Comparison of ENCODE assay signal across 28 cellular contexts in the genomic region with DNA sequence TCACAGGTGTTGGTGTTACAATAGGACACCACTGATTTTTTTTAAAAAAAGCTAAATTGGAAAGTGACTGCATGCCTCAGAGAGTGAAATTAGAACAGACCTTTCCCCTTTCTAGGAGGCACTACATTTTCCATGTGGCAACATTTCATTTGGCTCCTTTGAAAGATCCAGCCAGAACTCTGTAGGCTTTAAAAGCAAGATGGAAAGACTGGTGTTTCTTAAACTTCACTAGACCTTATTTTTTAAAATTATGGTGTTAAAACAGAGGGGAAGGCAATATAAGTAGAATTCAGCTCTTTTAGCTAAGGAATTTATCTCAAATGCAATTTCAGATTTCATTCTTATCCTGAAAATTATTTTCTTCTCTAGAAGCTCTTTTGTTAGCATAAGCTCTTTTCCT.
DNase-seq lines count a peak whose midpoint lies in the region; FAIRE-seq and TF ChIP-seq lines count a peak whose summit lies in the region.
"Had no signal": no experiment of that assay in that cellular context is flagged by ENCODE, and none has a peak within 500 bp of the region (broad histone marks: within the 10 kb centered on the region; RNA-seq: fewer than 3 reads in every experiment).

No MANE protein-coding gene starts in this region.

- no peaks in the 10 kb centered on the region for H3K36me3 Mint-ChIP-seq in neural progenitor cell
- H3K36me3 Mint-ChIP-seq: brain had no signal

- no peak overlapping the region for H2BK5ac ChIP-seq in H1 (ENCODE audit: low read depth, low read length)

- no peak overlapping the region for H2BK120ac ChIP-seq in H1 (replicated peaks; ENCODE audit: low read depth, low read length)

- no peak for TF ChIP-seq EP300 in H1 (IDR thresholded peaks at IDR 0.05; ENCODE audit: borderline replicate concordance in 1 of 2, low read depth in 2 of 2, low read length in 2 of 2)

- H4K8ac ChIP-seq in H1 (ENCODE audit: extremely low read depth, insufficient read depth, low read length) = no peak overlapping the region

- no peak overlapping the region for H2BK15ac ChIP-seq in H1 (ENCODE audit: low read length)

- H3K4me1 ChIP-seq in ACC112 (ENCODE audit: control insufficient read depth, insufficient read depth, low read length, unreplicated experiment) = peaks cover 76% of the 10 kb centered on the region
- peaks cover 57% of the 10 kb centered on the region for H3K4me1 ChIP-seq in Loucy (ENCODE audit: insufficient read depth, low read length, poor library complexity, severe bottlenecking)
- H3K4me1 ChIP-seq in H1 (replicated peaks in 1 of 4; ENCODE audit: control insufficient read depth in 3 of 4, insufficient read depth in 4 of 4, low read length in 3 of 4) = peaks cover 0 to 4% (median 0%) of the 10 kb centered on the region in 4 experiments; a peak in 1 of 7 replicates
- peaks cover 26% of the 10 kb centered on the region for H3K4me1 ChIP-seq in neural progenitor cell
- peaks cover 55% of the 10 kb centered on the region for H3K4me1 ChIP-seq in A673 (ENCODE audit: insufficient read depth, low read length, poor library complexity, severe bottlenecking)

- H3K27me3 ChIP-seq in ACC112 (ENCODE audit: insufficient read depth, low read length) = no peaks in the 10 kb centered on the region
- H3K27me3 ChIP-seq in Loucy (ENCODE audit: insufficient read depth, low read length, poor library complexity, severe bottlenecking) = no peaks in the 10 kb centered on the region
- no peaks in the 10 kb centered on the region for H3K27me3 ChIP-seq in H1 (replicated peaks in 1 of 4; ENCODE audit: control insufficient read depth in 3 of 4, extremely low read depth in 1 of 4, insufficient read depth in 3 of 4, low read length in 3 of 4)
- H3K27me3 ChIP-seq in neural progenitor cell = no peaks in the 10 kb centered on the region
- H3K27me3 ChIP-seq in A673 (replicated peaks; ENCODE audit: insufficient read depth, low read depth, low read length, poor library complexity) = no peaks in the 10 kb centered on the region
- H3K27me3 ChIP-seq: BLaER1 had no signal

- H3K18ac ChIP-seq in H1 (ENCODE audit: extremely low read depth, low read length) = no peak overlapping the region

- H3K9me3 Mint-ChIP-seq in neural progenitor cell = peaks cover 2% of the 10 kb centered on the region
- H3K9me3 Mint-ChIP-seq: activated T-cell treated with anti-CD3 and anti-CD28 coated beads, Interleukin-2, amount 50 U/mL, for 72 hours; brain had no signal

- H3K79me1 ChIP-seq in H1 (ENCODE audit: low read depth, low read length) = no peaks in the 10 kb centered on the region

- no peak for TF ChIP-seq RAD21 in H1 (IDR thresholded peaks at IDR 0.05 in 1 of 2, conservative IDR thresholded peaks at IDR 0.05 in 1 of 2; ENCODE audit: low read depth in 2 of 2, low read length in 2 of 2)

- H2BK12ac ChIP-seq in H1 (ENCODE audit: low read depth, low read length) = no peak overlapping the region

- H3K4ac ChIP-seq in H1 (replicated peaks; ENCODE audit: insufficient read length, low read depth, low read length) = no peak overlapping the region

- H3K23me2 ChIP-seq in H1 (ENCODE audit: low read depth, low read length) = no peaks in the 10 kb centered on the region

- no peak for TF ChIP-seq POLR2A in H1 (IDR thresholded peaks at IDR 0.05; ENCODE audit: control extremely low read depth in 1 of 2, low read depth in 2 of 2, low read length in 2 of 2)

- H3K9me3 ChIP-seq in Loucy (ENCODE audit: insufficient read depth, low read depth, low read length) = no peaks in the 10 kb centered on the region
- H3K9me3 ChIP-seq in H1 (ENCODE audit: insufficient read depth in 2 of 2, low read depth in 1 of 2, low read length in 1 of 2) = no peaks in the 10 kb centered on the region
- H3K9me3 ChIP-seq in neural progenitor cell (ENCODE audit: low read depth) = no peaks in the 10 kb centered on the region
- H3K9me3 ChIP-seq in A673 (ENCODE audit: low read depth, low read length, poor library complexity, severe bottlenecking) = no peaks in the 10 kb centered on the region
- H3K9me3 ChIP-seq: BLaER1, thoracic aorta had no signal

- TF ChIP-seq CTCF in Loucy (conservative IDR thresholded peaks at IDR 0.05; ENCODE audit: low read length) (no peak), H1 (IDR thresholded peaks at IDR 0.05; ENCODE audit: control extremely low read depth in 1 of 3, insufficient read depth in 1 of 3, low read depth in 1 of 3, low read length in 3 of 3) (no peak), neural progenitor cell (IDR thresholded peaks at IDR 0.05) (no peak), A673 (conservative IDR thresholded peaks at IDR 0.05; ENCODE audit: low read depth, low read length) (no peak)

- H3K56ac ChIP-seq in H1 (replicated peaks; ENCODE audit: insufficient read length, low read depth, low read length) = no peak overlapping the region

- H3K9ac ChIP-seq in Loucy (ENCODE audit: low read depth, low read length, poor library complexity, severe bottlenecking) = no peak overlapping the region
- no peak overlapping the region for H3K9ac ChIP-seq in H1 (replicated peaks in 1 of 4; ENCODE audit: extremely low read depth in 1 of 4, low read depth in 3 of 4, low read length in 3 of 4)
- no peak overlapping the region for H3K9ac ChIP-seq in neural progenitor cell
- H3K9ac ChIP-seq: BLaER1 had no signal

- H3F3A ChIP-seq in Loucy (ENCODE audit: low read depth) = peaks cover 2% of the 10 kb centered on the region; the same call in 1 of the 2 replicates
- H3F3A ChIP-seq in neural progenitor cell (ENCODE audit: low read depth) = no peaks in the 10 kb centered on the region

- no peak overlapping the region for H3K23ac ChIP-seq in H1 (ENCODE audit: insufficient read length)

- no peak overlapping the region for H4K5ac ChIP-seq in H1 (ENCODE audit: insufficient read length, low read depth, low read length)

- H3K4me3 ChIP-seq in ACC112 (ENCODE audit: low read depth, low read length) = no peak overlapping the region
- no peak overlapping the region for H3K4me3 ChIP-seq in Loucy (ENCODE audit: low read length, poor library complexity, severe bottlenecking)
- H3K4me3 ChIP-seq in H1 (ENCODE audit: extremely low read depth in 1 of 4, insufficient read depth in 2 of 4, low read depth in 3 of 4, low read length in 4 of 4) = no peak overlapping the region
- H3K4me3 ChIP-seq in neural progenitor cell = no peak overlapping the region
- H3K4me3 ChIP-seq in A673 (ENCODE audit: low read depth, low read length, poor library complexity, severe bottlenecking) = no peak overlapping the region
- H3K4me3 ChIP-seq: BLaER1, lung, thoracic aorta had no signal

- no peaks in the 10 kb centered on the region for H3K36me3 ChIP-seq in ACC112 (ENCODE audit: insufficient read depth, low read length)
- no peaks in the 10 kb centered on the region for H3K36me3 ChIP-seq in Loucy (ENCODE audit: insufficient read depth, low read length)
- no peaks in the 10 kb centered on the region for H3K36me3 ChIP-seq in H1 (ENCODE audit: control insufficient read depth in 2 of 4, insufficient read depth in 4 of 4, low read length in 3 of 4)
- H3K36me3 ChIP-seq in neural progenitor cell = no peaks in the 10 kb centered on the region
- no peaks in the 10 kb centered on the region for H3K36me3 ChIP-seq in A673 (ENCODE audit: insufficient read depth, low read length, poor library complexity, severe bottlenecking)
- H3K36me3 ChIP-seq: BLaER1, thoracic aorta, WERI-Rb-1 had no signal

- H3K27me3 Mint-ChIP-seq in neural progenitor cell (ENCODE audit: insufficient read depth, low read depth) = peaks cover 3% of the 10 kb centered on the region
- H3K27me3 Mint-ChIP-seq: activated CD4-positive, alpha-beta T cell treated with anti-CD3 and anti-CD28 coated beads, Interleukin-2, amount 10 ng/mL, durations not matched to agents 24 days and 14 days; activated CD8-positive, alpha-beta memory T cell treated with anti-CD3 and anti-CD28 coated beads, Interleukin-2, amount 10 ng/mL, durations not matched to agents 7 days and 5 days; brain had no signal

- FAIRE-seq in H1 (lab: Jason Lieb, UNC) = no peak
- FAIRE-seq: GM18507 had no signal

- POLR2A ChIA-PET in H1 (lab: Charles Lee; ENCODE audit: partially characterized antibody) = no interaction called here
- POLR2A ChIA-PET in A673 (lab: Charles Lee; ENCODE audit: low non-redundant PET) = interaction anchor here (0.5 to 0.8 kb wide), 2 partner anchors 242 to 493 kb away, joined by 3 to 5 read pairs; no protein-coding TSS in a partner anchor

- H3K9me2 ChIP-seq in Loucy (replicated peaks; ENCODE audit: low read depth, low read length) = no peaks in the 10 kb centered on the region

- no peak overlapping the region for H2BK20ac ChIP-seq in H1 (ENCODE audit: low read length)

- H3K4me3 Mint-ChIP-seq in neural progenitor cell = no peak overlapping the region
- H3K4me3 Mint-ChIP-seq: activated CD4-positive, alpha-beta T cell treated with anti-CD3 and anti-CD28 coated beads, Interleukin-2, amount 10 ng/mL, durations not matched to agents 24 days and 14 days; activated CD8-positive, alpha-beta memory T cell treated with anti-CD3 and anti-CD28 coated beads, Interleukin-2, amount 10 ng/mL, durations not matched to agents 7 days and 5 days; activated T-cell treated with anti-CD3 and anti-CD28 coated beads, Interleukin-2, amount 50 U/mL, for 72 hours; brain; HFFc6 had no signal

- peak overlapping the region; percentile 64 for H3K27ac ChIP-seq in ACC112 (ENCODE audit: low read depth, low read length)
- H3K27ac ChIP-seq in H1 (ENCODE audit: low read depth, low read length) = no peak overlapping the region
- H3K27ac ChIP-seq in neural progenitor cell = peak overlapping the region; percentile 84
- no peak overlapping the region for H3K27ac ChIP-seq in A673 (ENCODE audit: low read depth, low read length, poor library complexity, severe bottlenecking)
- H3K27ac ChIP-seq: BLaER1, WERI-Rb-1 had no signal

- DNase-seq in H1 (ENCODE audit: low read depth in 1 of 2, low spot score in 2 of 2) (no peak), neural progenitor cell (ENCODE audit: low spot score) (no peak), CD1c-positive myeloid dendritic cell (ENCODE audit: extremely low spot score) (no peak), GDM1 (lab: John Stamatoyannopoulos, UW) (no peak), A673 (ENCODE audit: low spot score) (no peak), MV-4-11 (lab: John Stamatoyannopoulos, UW) (no peak)
- DNase-seq: activated CD4-positive, alpha-beta T cell treated with anti-CD3 and anti-CD28 coated beads, Interleukin-2, amount 10 ng/mL, durations not matched to agents 24 days and 14 days; activated CD8-positive, alpha-beta memory T cell treated with anti-CD3 and anti-CD28 coated beads, Interleukin-2, amount 10 ng/mL, durations not matched to agents 7 days and 5 days; activated naive CD4-positive, alpha-beta T cell treated with Interleukin-2 at 50 U/mL for 16 hours; activated T-cell treated with anti-CD3 and anti-CD28 coated beads, Interleukin-2, amount 50 U/mL, for 72 hours; DND-41; effector CD8-positive, alpha-beta T cell; head of caudate nucleus; HFFc6; NCI-H1105 treated with DMSO at 0.1 percent for 48 hours; NCI-H1930; NCI-H524 treated with DMSO at 0.1 percent for 48 hours; NK-92 treated with Interleukin-12 subunit alpha and Interleukin-12 subunit beta, amount 100 ng/mL, for 24 hours; SHP77 treated with DMSO at 0.1 percent for 48 hours; stimulated activated naive CD4-positive, alpha-beta T cell treated with Interleukin-2 at 50 U/mL for 16 hours; WERI-Rb-1 had no signal

- no peak overlapping the region for H3K14ac ChIP-seq in H1 (ENCODE audit: insufficient read length)

- H3K4me2 ChIP-seq in Loucy (ENCODE audit: low read depth, low read length, poor library complexity, severe bottlenecking) (peak overlapping the region; percentile 28), H1 (ENCODE audit: insufficient read depth in 1 of 2, low read depth in 2 of 2, low read length in 2 of 2) (no peak overlapping the region), neural progenitor cell (peak overlapping the region; percentile 23)

- no peak overlapping the region for H3K27ac Mint-ChIP-seq in neural progenitor cell
- H3K27ac Mint-ChIP-seq: activated CD4-positive, alpha-beta T cell treated with anti-CD3 and anti-CD28 coated beads, Interleukin-2, amount 10 ng/mL, durations not matched to agents 24 days and 14 days; activated T-cell treated with anti-CD3 and anti-CD28 coated beads, Interleukin-2, amount 50 U/mL, for 72 hours; HFFc6 had no signal

- no TSS peak for BruUV-seq in A673 (replicated peaks; lab: Mats Ljungman, UMichigan)

- H3K79me2 ChIP-seq in ACC112 (ENCODE audit: control insufficient read depth, insufficient read depth, low read length, unreplicated experiment) = no peaks in the 10 kb centered on the region
- H3K79me2 ChIP-seq in Loucy (ENCODE audit: insufficient read depth, low read length) = no peaks in the 10 kb centered on the region
- H3K79me2 ChIP-seq in H1 (ENCODE audit: control insufficient read depth in 1 of 2, insufficient read depth in 2 of 2, low read length in 2 of 2) = no peaks in the 10 kb centered on the region
- H3K79me2 ChIP-seq in neural progenitor cell (ENCODE audit: low read depth) = no peaks in the 10 kb centered on the region

- no peak overlapping the region for H2AK5ac ChIP-seq in H1 (ENCODE audit: low read depth, low read length)

- intact Hi-C loops in A673 (cut with micrococcal nuclease; ENCODE audit: unreplicated experiment) = loop anchor here (5.0 kb wide), 1 partner anchor 87 kb away; no protein-coding TSS in a partner anchor

- H2AFZ ChIP-seq in ACC112 (ENCODE audit: low read length, unreplicated experiment) (peak overlapping the region; percentile 27), Loucy (ENCODE audit: low read length) (peak overlapping the region; percentile 5; the same call in 1 of the 2 replicates), H1 (ENCODE audit: low read length) (peak overlapping the region; percentile 70; the same call in 1 of the 2 replicates), neural progenitor cell (replicated peaks) (peak overlapping the region; percentile 26)

- CTCF ChIA-PET in H1 (lab: Charles Lee; ENCODE audit: partially characterized antibody) = interaction anchor here (1.9 kb wide), 1 partner anchor 31 kb away, joined by 8 read pairs; no protein-coding TSS in a partner anchor
- CTCF ChIA-PET in A673 (lab: Charles Lee) = no interaction called here

- H4K20me1 ChIP-seq in Loucy (ENCODE audit: insufficient read depth, low read length, poor library complexity, severe bottlenecking) = no peaks in the 10 kb centered on the region
- no peaks in the 10 kb centered on the region for H4K20me1 ChIP-seq in H1 (replicated peaks in 1 of 2; ENCODE audit: control insufficient read depth in 1 of 2, insufficient read depth in 2 of 2, low read length in 2 of 2)
- H4K20me1 ChIP-seq in neural progenitor cell (ENCODE audit: low read depth) = no peaks in the 10 kb centered on the region
- H4K20me1 ChIP-seq: BLaER1 had no signal

- peaks cover 12% of the 10 kb centered on the region for H3K4me1 Mint-ChIP-seq in neural progenitor cell

- H4K91ac ChIP-seq in H1 (replicated peaks; ENCODE audit: insufficient read length, low read length) = no peak overlapping the region

Comparison
In these comparisons a context has a peak if more than half of its experiments do, and no peak if none do; other contexts are left out.
1. H2AFZ ChIP-seq: peak in every context shown above with its lines; median percentile 70 in H1; 27 in ACC112; 26 in neural progenitor cell; 5 in Loucy.
2. H3K27ac ChIP-seq: peak in ACC112 (single experiment) and neural progenitor cell (single experiment); none in H1 (single experiment) and A673 (single experiment).
3. H3K4me2 ChIP-seq: peak in Loucy (single experiment) and neural progenitor cell (single experiment); none in H1 (0 of 2).